Comparison of ENCODE assay signal across 27 cellular contexts in the genomic region with DNA sequence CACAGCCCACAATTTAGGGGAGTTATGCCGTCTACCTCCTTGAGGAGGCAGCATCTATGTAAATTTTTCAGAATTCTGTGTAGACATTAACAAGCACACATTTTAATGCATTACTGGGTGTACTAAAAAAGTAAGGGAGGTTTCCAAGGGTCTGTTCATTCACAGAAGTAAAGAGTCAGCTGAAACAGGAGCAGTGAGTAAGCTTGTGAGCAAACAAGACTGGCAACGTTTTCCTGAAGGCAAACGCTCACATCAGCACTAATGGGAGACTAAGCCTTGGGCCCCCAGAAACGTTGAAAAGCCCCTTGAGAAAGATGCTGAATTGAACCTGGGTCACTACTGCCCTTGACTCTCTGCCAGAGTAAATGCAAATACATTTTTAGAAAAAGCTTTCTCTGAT. TPM values are rescaled to one million over a fixed set of nuclear protein-coding genes. Genes with fewer than 3 reads are reported as not detected.
DNase-seq lines count a peak whose midpoint lies in the region; ATAC-seq, FAIRE-seq and TF ChIP-seq lines count a peak whose summit lies in the region.
"Had no signal": no experiment of that assay in that cellular context is flagged by ENCODE, and none has a peak within 500 bp of the region (broad histone marks: within the 10 kb centered on the region; RNA-seq: fewer than 3 reads in every experiment).

No MANE protein-coding gene starts in this region.

- H3K27ac Mint-ChIP-seq in MCF 10A (ENCODE audit: low read depth, unreplicated experiment) = peak overlapping the region; percentile 6
- peak overlapping the region in 4 of 5 experiments; percentile 8 to 63 (median 32) for H3K27ac Mint-ChIP-seq in brain
- H3K27ac Mint-ChIP-seq in type B pancreatic cell = peak overlapping the region; percentile 29
- H3K27ac Mint-ChIP-seq: activated naive CD8-positive, alpha-beta T cell treated with anti-CD3 and anti-CD28 coated beads, Interleukin-2, amount 10 ng/mL, durations not matched to agents 7 days and 5 days; activated T-helper 1 cell treated with anti-CD3 and anti-CD28 coated beads, Interleukin-12 subunit alpha, Interleukin-12 subunit beta, Interleukin-2, Interleukin-4 antibody, amounts not matched to agents 30 ng/mL and 10 ng/mL and 1 ng/mL, durations not matched to agents 14 hours and 24 hours and 36 hours had no signal

- H3K4me1 ChIP-seq in breast epithelium (peaks cover 0 to 5% of the 10 kb centered on the region in 2 donors), HepG2 (ENCODE audit: insufficient read depth, low read length) (peaks cover 51% of the 10 kb centered on the region)

- intact Hi-C loops in MCF 10A (cut with micrococcal nuclease) (no loop called here), breast epithelium (cut with DNase I; ENCODE audit: low total_unique reads) (no loop called here), HepG2 (cut with micrococcal nuclease; ENCODE audit: unreplicated experiment) (no loop called here)

- CTCF ChIA-PET in MCF 10A (lab: Yijun Ruan, JAX) (interaction anchor here (0.6 to 0.9 kb wide), 4 partner anchors 25 to 607 kb away, joined by 3 to 4 read pairs (median 3); no protein-coding TSS in a partner anchor), HepG2 (lab: Yijun Ruan, JAX; ENCODE audit: low intra/inter-chr PET ratio, low total read pairs) (no interaction called here), GM10248 (lab: Yijun Ruan, JAX) (interaction anchor here (1.3 kb wide), 1 partner anchor 15 kb away, joined by 5 read pairs; no protein-coding TSS in a partner anchor)

- H3K36me3 Mint-ChIP-seq in MCF 10A (ENCODE audit: insufficient read depth, unreplicated experiment) (peaks cover 18% of the 10 kb centered on the region), brain (peaks cover 26% of the 10 kb centered on the region), type B pancreatic cell (no peaks in the 10 kb centered on the region)

- 11% methylated on average over 4 of the region's 4 CpGs for WGBS in HepG2 (ENCODE audit: low lambda C conversion rate)

- H3K9me3 ChIP-seq in breast epithelium (no peaks in the 10 kb centered on the region), HepG2 (ENCODE audit: low read length) (no peaks in the 10 kb centered on the region)
- H3K9me3 ChIP-seq: SK-N-SH, thoracic aorta had no signal

- no peak overlapping the region; the same call in 1 of the 2 replicates for H3K4me2 ChIP-seq in HepG2 (ENCODE audit: low read depth, low read length)
- H3K4me2 ChIP-seq: SK-N-SH had no signal

- H3K4me1 Mint-ChIP-seq in MCF 10A (ENCODE audit: insufficient read depth, unreplicated experiment) (peaks cover 12% of the 10 kb centered on the region), brain (peaks cover 21% of the 10 kb centered on the region), type B pancreatic cell (ENCODE audit: unreplicated experiment) (peaks cover 17% of the 10 kb centered on the region)

- no peak for TF ChIP-seq RAD21 in HepG2 (CRISPR knock-in tag; IDR thresholded peaks at IDR 0.05)

- peaks cover 6% of the 10 kb centered on the region; the same call in 1 of the 2 replicates for H4K20me1 ChIP-seq in HepG2 (ENCODE audit: insufficient read depth, low read length)

- no peak for TF ChIP-seq CTCF in MCF 10A (IDR thresholded peaks at IDR 0.05; ENCODE audit: unreplicated experiment)
- no peak for TF ChIP-seq CTCF in breast epithelium (IDR thresholded peaks at IDR 0.05)
- no peak for TF ChIP-seq CTCF in brain (conservative IDR thresholded peaks at IDR 0.05)
- TF ChIP-seq CTCF in HepG2 (CRISPR knock-in tag; IDR thresholded peaks at IDR 0.05) = no peak
- no peak for TF ChIP-seq CTCF in type B pancreatic cell (conservative IDR thresholded peaks at IDR 0.05)
- TF ChIP-seq CTCF in GM10248 (IDR thresholded peaks at IDR 0.05; ENCODE audit: control extremely low read depth, extremely low read depth, low read depth, missing control alignments) = no peak

- no peak overlapping the region for H3K4me3 ChIP-seq in breast epithelium
- H3K4me3 ChIP-seq in HepG2 (replicated peaks in 1 of 3; ENCODE audit: insufficient read depth in 1 of 3, low read depth in 2 of 3, low read length in 3 of 3) = no peak overlapping the region
- H3K4me3 ChIP-seq: thoracic aorta had no signal

- no peak for TF ChIP-seq EP300 in HepG2 (IDR thresholded peaks at IDR 0.05; ENCODE audit: low read depth in 2 of 2, low read length in 2 of 2)
- TF ChIP-seq EP300 in HepG2 (CRISPR knock-in tag; IDR thresholded peaks at IDR 0.05; ENCODE audit: borderline replicate concordance) = no peak

- H3K36me3 ChIP-seq in breast epithelium (no peaks in the 10 kb centered on the region), HepG2 (replicated peaks in 1 of 2; ENCODE audit: control insufficient read depth in 1 of 2, insufficient read depth in 2 of 2, low read length in 2 of 2) (peaks cover 0 to 2% of the 10 kb centered on the region in 2 experiments; a peak in 2 of 5 replicates)
- H3K36me3 ChIP-seq: thoracic aorta had no signal

- POLR2A ChIA-PET in MCF 10A (lab: Yijun Ruan, JAX) = interaction anchor here (0.6 to 6.3 kb wide), 5 partner anchors 10 to 182 kb away, joined by 4 to 36 read pairs (median 6); a partner anchor contains a TSS
- POLR2A ChIA-PET in HepG2 (lab: Yijun Ruan, JAX) = interaction anchor here (0.8 to 1.9 kb wide), 3 partner anchors 12 to 25 kb away, joined by 3 to 12 read pairs (median 6); a partner anchor contains a TSS
- POLR2A ChIA-PET in GM10248 (lab: Yijun Ruan, JAX) = no interaction called here

- in situ Hi-C loops in HepG2 (cut with HindIII; ENCODE audit: extremely low pct_ligation_motif_present, low pct_unique_long_range_greater_than_20kb) = no loop called here

- H3K79me2 ChIP-seq in HepG2 (ENCODE audit: insufficient read depth, low read length) = peaks cover 94% of the 10 kb centered on the region

- no peak for DNase-seq in MCF 10A (ENCODE audit: unreplicated experiment)
- DNase-seq in breast epithelium (ENCODE audit: low spot score in 2 of 2) = no peak
- DNase-seq in HepG2 (ENCODE audit: low spot score) = peak; percentile 27
- DNase-seq in type B pancreatic cell (ENCODE audit: extremely low spot score, unreplicated experiment) = no peak
- DNase-seq in GM10248 (ENCODE audit: extremely low spot score) = no peak
- DNase-seq in GM19238 (ENCODE audit: insufficient read length, low spot score) = no peak
- DNase-seq: activated naive CD8-positive, alpha-beta T cell treated with anti-CD3 and anti-CD28 coated beads, Interleukin-2, amount 10 ng/mL, durations not matched to agents 7 days and 5 days; caudate nucleus; DMS 273 treated with DMSO at 0.1 percent for 48 hours; foreskin melanocyte; hypothalamus; Kasumi-1; NCI-H1092; NCI-H2081 treated with DMSO at 0.1 percent for 48 hours; NCI-H446 treated with DMSO at 0.1 percent for 48 hours; SK-N-SH had no signal

- H3K4me3 Mint-ChIP-seq in MCF 10A (ENCODE audit: unreplicated experiment) (no peak overlapping the region), brain (no peak overlapping the region), type B pancreatic cell (no peak overlapping the region)
- H3K4me3 Mint-ChIP-seq: activated naive CD8-positive, alpha-beta T cell treated with anti-CD3 and anti-CD28 coated beads, Interleukin-2, amount 10 ng/mL, durations not matched to agents 7 days and 5 days; activated T-helper 1 cell treated with anti-CD3 and anti-CD28 coated beads, Interleukin-12 subunit alpha, Interleukin-12 subunit beta, Interleukin-2, Interleukin-4 antibody, amounts not matched to agents 30 ng/mL and 10 ng/mL and 1 ng/mL, durations not matched to agents 14 hours and 24 hours and 36 hours had no signal

- BruUV-seq in MCF 10A (replicated peaks; lab: Mats Ljungman, UMichigan) = no TSS peak
- BruUV-seq in HepG2 (replicated peaks; lab: Mats Ljungman, UMichigan) = no TSS peak

- no peaks in the 10 kb centered on the region for H3K27me3 Mint-ChIP-seq in MCF 10A (ENCODE audit: insufficient read depth, unreplicated experiment)
- H3K27me3 Mint-ChIP-seq in brain = no peaks in the 10 kb centered on the region
- H3K27me3 Mint-ChIP-seq in type B pancreatic cell = no peaks in the 10 kb centered on the region
- H3K27me3 Mint-ChIP-seq: activated naive CD8-positive, alpha-beta T cell treated with anti-CD3 and anti-CD28 coated beads, Interleukin-2, amount 10 ng/mL, durations not matched to agents 7 days and 5 days had no signal

- H2AFZ ChIP-seq in HepG2 (ENCODE audit: low read length) = no peak overlapping the region

- H3K27ac ChIP-seq in breast epithelium (no peak overlapping the region), HepG2 (ENCODE audit: extremely low read length, insufficient read depth, low read length) (peak overlapping the region; percentile 18)
- H3K27ac ChIP-seq: C4-2B, epithelial cell of prostate, thoracic aorta had no signal

- H3K9ac ChIP-seq in HepG2 (ENCODE audit: insufficient read depth, low read depth, low read length) = no peak overlapping the region
- H3K9ac ChIP-seq: SK-N-SH had no signal

- no peak for TF ChIP-seq POLR2A in breast epithelium (IDR thresholded peaks at IDR 0.05)
- no peak for TF ChIP-seq POLR2A in HepG2 (IDR thresholded peaks at IDR 0.05; ENCODE audit: insufficient read depth in 1 of 2, low read depth in 2 of 2, low read length in 2 of 2)

- H3K9me3 Mint-ChIP-seq in MCF 10A (ENCODE audit: unreplicated experiment) (no peaks in the 10 kb centered on the region), brain (peaks cover 0 to 4% (median 3%) of the 10 kb centered on the region in 5 experiments), type B pancreatic cell (no peaks in the 10 kb centered on the region)
- H3K9me3 Mint-ChIP-seq: activated naive CD8-positive, alpha-beta T cell treated with anti-CD3 and anti-CD28 coated beads, Interleukin-2, amount 10 ng/mL, durations not matched to agents 7 days and 5 days; activated T-helper 1 cell treated with anti-CD3 and anti-CD28 coated beads, Interleukin-12 subunit alpha, Interleukin-12 subunit beta, Interleukin-2, Interleukin-4 antibody, amounts not matched to agents 30 ng/mL and 10 ng/mL and 1 ng/mL, durations not matched to agents 14 hours and 24 hours and 36 hours had no signal

- ATAC-seq in HepG2 (peak; percentile 38; the same call in 1 of the 3 replicates), HG03460 (IDR thresholded peaks at IDR 0.05; ENCODE audit: unreplicated experiment) (no peak)
- ATAC-seq: sciatic nerve had no signal

- no peaks in the 10 kb centered on the region for H3K27me3 ChIP-seq in breast epithelium
- no peaks in the 10 kb centered on the region for H3K27me3 ChIP-seq in HepG2 (ENCODE audit: control insufficient read depth in 1 of 2, insufficient read depth in 2 of 2, low read length in 2 of 2)

- FAIRE-seq in HepG2 (lab: Jason Lieb, UNC) = peak; percentile 44
- FAIRE-seq: G401.6, H54, HTR-8/SVneo, keratinocyte had no signal

RNA-seq across cellular contexts. Expression of a gene that starts 25.7 kb away (rescaled TPM):
- total RNA-seq in MCF 10A (2022) (35.2 and 37.4 TPM in 2 replicates), breast epithelium (10 to 100 TPM; 19.4 to 26.5 (median 20.3) TPM), HepG2 (2016; rRNA removed; fragmentation: Illumina TruSeq; extraction: Trizol) (8.0 and 12.2 TPM in 2 replicates), type B pancreatic cell (ENCODE audit: low replicate concordance) (30.9 and 37.8 TPM in 2 replicates)
- polyA plus RNA-seq in brain (ENCODE audit: insufficient read depth, low read depth, low replicate concordance) (42.6 TPM), HepG2 (2011; rRNA removed) (8.8 and 8.9 TPM in 2 replicates)
- total RNA-seq in HepG2 (2016; cell fraction: cytosol; rRNA removed; fragmentation: Illumina TruSeq; extraction: Trizol; ENCODE audit: low read depth) = 4.7 and 5.9 TPM in 2 replicates
- 7.4 and 10.7 TPM in 2 replicates for total RNA-seq in HepG2 (2016; cell fraction: insoluble cytoplasmic fraction; rRNA removed; fragmentation: Illumina TruSeq; extraction: Trizol)
- total RNA-seq in HepG2 (2016; cell fraction: membrane; rRNA removed; fragmentation: Illumina TruSeq; extraction: Trizol) = 5.9 and 6.6 TPM in 2 replicates
- total RNA-seq in HepG2 (2016; cell fraction: nucleus; rRNA removed; fragmentation: Illumina TruSeq; extraction: Trizol) = 14.7 and 15.3 TPM in 2 replicates
- 4.3 and 5.0 TPM in 2 replicates for polyA plus RNA-seq in HepG2 (2011; cell fraction: cytosol; rRNA removed)
- polyA plus RNA-seq in HepG2 (2011; cell fraction: nucleus; rRNA removed) = 8.2 and 8.6 TPM in 2 replicates
- polyA plus RNA-seq in HepG2 (2012) = 8.0 and 10.3 TPM in 2 replicates
- 0.62 and 0.84 TPM in 2 replicates for polyA plus RNA-seq in HepG2 (2016; cell fraction: cytosol; fragmentation: Illumina TruSeq; extraction: Trizol; ENCODE audit: low read depth)
- polyA plus RNA-seq in HepG2 (2016; cell fraction: insoluble cytoplasmic fraction; fragmentation: Illumina TruSeq; extraction: Trizol; ENCODE audit: low read depth) = 12.1 and 15.1 TPM in 2 replicates
- polyA plus RNA-seq in HepG2 (2016; cell fraction: membrane; fragmentation: Illumina TruSeq; extraction: Trizol; ENCODE audit: low read depth) = 2.4 and 3.2 TPM in 2 replicates
- 11.6 and 13.0 TPM in 2 replicates for polyA plus RNA-seq in HepG2 (2016; cell fraction: nucleus; fragmentation: Illumina TruSeq; extraction: Trizol; ENCODE audit: insufficient read depth, low read depth)
- 10.8 and 24.5 TPM in 2 replicates for polyA minus RNA-seq in HepG2 (2011; rRNA and poly(A)+ RNA removed; ENCODE audit: low replicate concordance)
- 8.4 and 10.9 TPM in 2 replicates for polyA minus RNA-seq in HepG2 (2011; cell fraction: cytosol; rRNA and poly(A)+ RNA removed)
- 25.5 and 29.1 TPM in 2 replicates for polyA minus RNA-seq in HepG2 (2011; cell fraction: nucleus; rRNA and poly(A)+ RNA removed)
